8 cellular contexts compared by ENCODE assay signal in the genomic region with DNA sequence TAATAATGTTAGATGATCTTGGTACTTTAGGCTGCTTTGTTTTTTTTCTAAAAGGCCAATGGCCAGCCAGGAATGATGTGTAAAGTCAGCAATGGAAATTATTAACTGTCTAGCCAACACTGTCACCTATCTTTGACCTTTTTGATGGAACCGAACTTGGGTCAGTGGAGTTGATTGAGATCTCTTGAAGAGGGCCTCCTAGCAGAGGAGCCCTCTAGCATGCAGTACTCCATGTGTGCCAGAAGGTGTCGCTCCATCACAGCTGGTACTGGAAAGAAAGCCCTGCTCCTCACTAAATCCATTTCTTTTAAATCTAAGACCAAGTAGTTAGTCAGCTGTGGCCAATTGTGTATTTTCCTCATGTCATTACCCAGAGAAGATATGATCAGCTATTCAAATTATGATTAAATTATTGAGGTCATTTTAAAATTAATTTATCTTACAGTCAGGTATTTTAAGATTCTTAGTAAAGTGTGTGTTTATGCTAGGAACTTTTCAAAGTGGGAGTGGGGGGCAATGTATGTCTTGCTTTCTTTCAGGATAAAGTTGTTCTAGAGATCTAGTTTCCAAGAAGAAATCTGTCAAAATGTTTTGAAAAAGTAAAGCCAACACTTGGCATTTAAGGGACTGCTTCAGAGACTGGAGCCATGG. TPM values are rescaled to one million over a fixed set of nuclear protein-coding genes. Genes with fewer than 3 reads are reported as not detected.
DNase-seq lines count a peak whose midpoint lies in the region; ATAC-seq and TF ChIP-seq lines count a peak whose summit lies in the region.

No MANE protein-coding gene starts in this region.

- H3K4me3 Mint-ChIP-seq in CD4-positive, CD25-positive, alpha-beta regulatory T cell, result no peak overlapping the region
- H3K4me3 Mint-ChIP-seq in activated CD4-positive, alpha-beta memory T cell treated with anti-CD3 and anti-CD28 coated beads for 36 hours, result no peak overlapping the region

- H3K27me3 ChIP-seq in CD4-positive, CD25-positive, alpha-beta regulatory T cell (ENCODE audit: control insufficient read depth, insufficient read depth, low read length), result no peaks in the 10 kb centered on the region

- ATAC-seq in CD4-positive, CD25-positive, alpha-beta regulatory T cell (ENCODE audit: low read depth in 2 of 2), result peak; percentile 86 to 92
- ATAC-seq in HG03280 (IDR thresholded peaks at IDR 0.05; ENCODE audit: unreplicated experiment) (peak; percentile 62), mucosa of descending colon (peak; percentile 95)

- H3K27ac Mint-ChIP-seq in CD4-positive, CD25-positive, alpha-beta regulatory T cell, result no peak overlapping the region
- no peak overlapping the region for H3K27ac Mint-ChIP-seq in activated CD4-positive, alpha-beta memory T cell treated with anti-CD3 and anti-CD28 coated beads for 36 hours

- peak; percentile 93 for TF ChIP-seq CTCF in mucosa of descending colon (IDR thresholded peaks at IDR 0.05)

- peaks cover 15% of the 10 kb centered on the region for H3K27me3 Mint-ChIP-seq in CD4-positive, CD25-positive, alpha-beta regulatory T cell
- H3K27me3 Mint-ChIP-seq in activated CD4-positive, alpha-beta memory T cell treated with anti-CD3 and anti-CD28 coated beads for 36 hours, result no peaks in the 10 kb centered on the region

- H3K27ac ChIP-seq in CD4-positive, CD25-positive, alpha-beta regulatory T cell (ENCODE audit: insufficient read depth, low read length, poor library complexity, severe bottlenecking), result no peak overlapping the region

- H3K4me1 Mint-ChIP-seq in CD4-positive, CD25-positive, alpha-beta regulatory T cell, result peaks cover 0 to 6% (median 0%) of the 10 kb centered on the region in 4 donors
- H3K4me1 Mint-ChIP-seq in activated CD4-positive, alpha-beta memory T cell treated with anti-CD3 and anti-CD28 coated beads for 36 hours (ENCODE audit: low read depth), result no peaks in the 10 kb centered on the region

- H3K36me3 Mint-ChIP-seq in CD4-positive, CD25-positive, alpha-beta regulatory T cell, result no peaks in the 10 kb centered on the region
- no peaks in the 10 kb centered on the region for H3K36me3 Mint-ChIP-seq in activated CD4-positive, alpha-beta memory T cell treated with anti-CD3 and anti-CD28 coated beads for 36 hours

- no peaks in the 10 kb centered on the region for H3K4me1 ChIP-seq in CD4-positive, CD25-positive, alpha-beta regulatory T cell (ENCODE audit: control insufficient read depth, insufficient read depth, low read length, poor library complexity, severe bottlenecking)
- no peaks in the 10 kb centered on the region for H3K4me1 ChIP-seq in mucosa of descending colon (ENCODE audit: low read depth)

- CTCF ChIA-PET in activated CD4-positive, alpha-beta memory T cell treated with anti-CD3 and anti-CD28 coated beads for 36 hours (lab: Charles Lee), result interaction anchor here (0.6 to 8.5 kb wide), 5 partner anchors 33 to 574 kb away, joined by 3 to 112 read pairs (median 3); a partner anchor contains a TSS

- H3K4me3 ChIP-seq in CD4-positive, CD25-positive, alpha-beta regulatory T cell (ENCODE audit: low read depth, low read length), result no peak overlapping the region
- no peak overlapping the region for H3K4me3 ChIP-seq in mucosa of descending colon

- intact Hi-C loops in activated CD4-positive, alpha-beta memory T cell treated with anti-CD3 and anti-CD28 coated beads for 36 hours (cut with micrococcal nuclease), result loop anchor here (1.0 to 10.0 kb wide), 3 partner anchors 32 to 802 kb away; a partner anchor contains a TSS
- intact Hi-C loops in mucosa of descending colon (cut with DNase I, micrococcal nuclease), result loop anchor here (1.0 to 5.0 kb wide), 2 partner anchors 104 to 105 kb away; no protein-coding TSS in a partner anchor

- H3K9me3 ChIP-seq in CD4-positive, CD25-positive, alpha-beta regulatory T cell (ENCODE audit: control insufficient read depth in 2 of 2, low read length in 2 of 2), result no peaks in the 10 kb centered on the region
- no peaks in the 10 kb centered on the region for H3K9me3 ChIP-seq in mucosa of descending colon

- no peaks in the 10 kb centered on the region for H3K36me3 ChIP-seq in CD4-positive, CD25-positive, alpha-beta regulatory T cell (ENCODE audit: control insufficient read depth, insufficient read depth, low read length)
- H3K36me3 ChIP-seq in mucosa of descending colon (ENCODE audit: low read depth), result no peaks in the 10 kb centered on the region

- H3K9me3 Mint-ChIP-seq in CD4-positive, CD25-positive, alpha-beta regulatory T cell, result no peaks in the 10 kb centered on the region
- no peaks in the 10 kb centered on the region for H3K9me3 Mint-ChIP-seq in activated CD4-positive, alpha-beta memory T cell treated with anti-CD3 and anti-CD28 coated beads for 36 hours

- POLR2A ChIA-PET in activated CD4-positive, alpha-beta memory T cell treated with anti-CD3 and anti-CD28 coated beads for 36 hours (lab: Charles Lee), result no interaction called here

- DNase-seq in CD4-positive, CD25-positive, alpha-beta regulatory T cell, result peak; percentile 43 to 63 (median 54)
- DNase-seq in GM19240 (ENCODE audit: insufficient read length, low spot score), result peak; percentile 55
- peak; percentile 70 for DNase-seq in NCI-H69 (lab: John Stamatoyannopoulos, UW)
- peak; percentile 52 for DNase-seq in activated CD4-positive, alpha-beta memory T cell treated with anti-CD3 and anti-CD28 coated beads for 36 hours
- peak; percentile 41 for DNase-seq in effector CD8-positive, alpha-beta T cell (lab: John Stamatoyannopoulos, UW)
- peak in 2 of 3 donors; percentile 54 to 59 for DNase-seq in mucosa of descending colon
- peak; percentile 36 to 39 for DNase-seq in stimulated activated CD8-positive, alpha-beta memory T cell treated with anti-CD3 and anti-CD28 coated beads, Interleukin-7, amount 100 ng/mL, for 1 hour (ENCODE audit: low read depth in 2 of 2)

RNA-seq across cellular contexts. Expression of a gene that starts 33.1 kb away (rescaled TPM):
- 12.4 TPM for total RNA-seq in CD4-positive, CD25-positive, alpha-beta regulatory T cell
- 1 to 10 TPM; 5.8 to 6.8 (median 6.5) TPM for polyA plus RNA-seq in CD4-positive, CD25-positive, alpha-beta regulatory T cell
- 1 to 10 TPM; 8.5 to 9.6 TPM for total RNA-seq in activated CD4-positive, alpha-beta memory T cell treated with anti-CD3 and anti-CD28 coated beads for 36 hours
- total RNA-seq in mucosa of descending colon, result 10 to 100 TPM; 16.9 to 28.8 (median 23.6) TPM
